24 cellular contexts compared by ENCODE assay signal in the genomic region with DNA sequence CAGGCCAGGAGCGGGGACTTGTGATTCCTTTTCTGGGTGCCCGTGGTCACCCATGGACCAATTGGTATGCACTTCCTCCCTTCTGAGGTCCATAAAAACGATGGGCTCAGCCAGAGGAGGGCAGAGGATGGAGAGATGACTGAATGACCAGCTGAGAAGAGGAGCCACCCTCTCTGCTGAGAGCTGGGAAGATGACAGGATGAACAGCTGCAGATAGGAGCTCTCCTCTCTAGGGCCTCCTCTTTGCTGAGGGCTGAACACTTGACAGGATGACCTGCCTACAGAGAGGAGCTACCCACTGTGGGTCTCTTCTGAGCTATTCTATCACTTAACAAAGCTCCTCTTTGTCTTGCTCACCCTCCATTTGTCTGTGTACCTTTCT. TPM values are rescaled to one million over a fixed set of nuclear protein-coding genes. Genes with fewer than 3 reads are reported as not detected.
"Had no signal": no experiment of that assay in that cellular context is flagged by ENCODE, and none has a peak within 500 bp of the region (broad histone marks: within the 10 kb centered on the region; RNA-seq: fewer than 3 reads in every experiment).

No MANE protein-coding gene starts in this region.

- H3K27me3 Mint-ChIP-seq: progenitor cell of endocrine pancreas had no signal

- H3K27me3 ChIP-seq: ovary, uterus had no signal

- H3K4me1 ChIP-seq: esophagus muscularis mucosa, gastrocnemius medialis, heart right ventricle, tibial artery, upper lobe of left lung, uterus had no signal

- H3K4me1 Mint-ChIP-seq: stimulated activated effector memory CD8-positive, alpha-beta T cell treated with anti-CD3 and anti-CD28 coated beads, Interleukin-12 subunit alpha, Interleukin-12 subunit beta, amount 100 ng/mL, for 72 hours had no signal

- H3K4me3 Mint-ChIP-seq: naive thymus-derived CD4-positive, alpha-beta T cell; neural crest cell; stimulated activated effector memory CD8-positive, alpha-beta T cell treated with anti-CD3 and anti-CD28 coated beads, Interleukin-12 subunit alpha, Interleukin-12 subunit beta, amount 100 ng/mL, for 72 hours; stimulated activated naive CD8-positive, alpha-beta T cell treated with anti-CD3 and anti-CD28 coated beads, Interleukin-15, Interleukin-2, amounts not matched to agents 100 ng/mL and 50 ng/mL, for 24 hours had no signal

- H3K36me3 Mint-ChIP-seq: stimulated activated effector memory CD8-positive, alpha-beta T cell treated with anti-CD3 and anti-CD28 coated beads, Interleukin-12 subunit alpha, Interleukin-12 subunit beta, amount 100 ng/mL, for 72 hours had no signal

- DNase-seq: effector memory CD4-positive, alpha-beta T cell; gastrocnemius medialis; heart right ventricle; hypothalamus; kidney glomerular epithelial cell; midbrain; naive thymus-derived CD4-positive, alpha-beta T cell; nucleus accumbens; ovary; right cardiac atrium; stimulated activated CD4-positive, alpha-beta T cell treated with anti-CD3 and anti-CD28 coated beads, Interleukin-4, amount 100 ng/mL, for 1 hour; stimulated activated CD8-positive, alpha-beta memory T cell treated with anti-CD3 and anti-CD28 coated beads, Interleukin-4, amount 100 ng/mL, for 48 hours; tibial artery; uterus had no signal

- H3K9me3 ChIP-seq: esophagus muscularis mucosa, gastrocnemius medialis, heart right ventricle, ovary, tibial artery, upper lobe of left lung, uterus had no signal

- H3K27ac Mint-ChIP-seq: naive thymus-derived CD4-positive, alpha-beta T cell; progenitor cell of endocrine pancreas; stimulated activated effector memory CD8-positive, alpha-beta T cell treated with anti-CD3 and anti-CD28 coated beads, Interleukin-12 subunit alpha, Interleukin-12 subunit beta, amount 100 ng/mL, for 72 hours; stimulated activated naive CD8-positive, alpha-beta T cell treated with anti-CD3 and anti-CD28 coated beads, Interleukin-15, Interleukin-2, amounts not matched to agents 100 ng/mL and 50 ng/mL, for 24 hours had no signal

- H3K27ac ChIP-seq: esophagus muscularis mucosa, gastrocnemius medialis, heart right ventricle, ovary, tibial artery, upper lobe of left lung, uterus had no signal

- H3K36me3 ChIP-seq: esophagus muscularis mucosa, gastrocnemius medialis, heart right ventricle, ovary, tibial artery, upper lobe of left lung, uterus had no signal

- H3K4me3 ChIP-seq: esophagus muscularis mucosa, gastrocnemius medialis, heart right ventricle, ovary, tibial artery, upper lobe of left lung, uterus had no signal

- ATAC-seq: gastrocnemius medialis; heart right ventricle; naive thymus-derived CD4-positive, alpha-beta T cell; right cardiac atrium; stimulated activated effector memory CD8-positive, alpha-beta T cell treated with anti-CD3 and anti-CD28 coated beads, Interleukin-12 subunit alpha, Interleukin-12 subunit beta, amount 100 ng/mL, for 72 hours had no signal

- H3K9me3 Mint-ChIP-seq: stimulated activated effector memory CD8-positive, alpha-beta T cell treated with anti-CD3 and anti-CD28 coated beads, Interleukin-12 subunit alpha, Interleukin-12 subunit beta, amount 100 ng/mL, for 72 hours; stimulated activated naive CD8-positive, alpha-beta T cell treated with anti-CD3 and anti-CD28 coated beads, Interleukin-15, Interleukin-2, amounts not matched to agents 100 ng/mL and 50 ng/mL, for 24 hours had no signal

RNA-seq across cellular contexts. Expression of a gene that starts 4.1 kb away (rescaled TPM):
- total RNA-seq: esophagus muscularis mucosa; fibroblast of villous mesenchyme; gastrocnemius medialis; heart right ventricle; liver; lung microvascular endothelial cell; naive thymus-derived CD4-positive, alpha-beta T cell; ovary; right cardiac atrium; upper lobe of left lung; uterus had no signal
- polyA plus RNA-seq: heart right ventricle; liver; naive thymus-derived CD4-positive, alpha-beta T cell; ovary; right cardiac atrium had no signal

RNA-seq across cellular contexts. Expression of a gene that starts 13.9 kb away (rescaled TPM):
- total RNA-seq: fibroblast of villous mesenchyme; gastrocnemius medialis; lung microvascular endothelial cell; naive thymus-derived CD4-positive, alpha-beta T cell; neural crest cell; ovary; progenitor cell of endocrine pancreas; right cardiac atrium; temporal lobe; uterus had no signal
- polyA plus RNA-seq: naive thymus-derived CD4-positive, alpha-beta T cell; ovary; right cardiac atrium had no signal
